Comparison of ENCODE assay signal across 29 cellular contexts in the genomic region with DNA sequence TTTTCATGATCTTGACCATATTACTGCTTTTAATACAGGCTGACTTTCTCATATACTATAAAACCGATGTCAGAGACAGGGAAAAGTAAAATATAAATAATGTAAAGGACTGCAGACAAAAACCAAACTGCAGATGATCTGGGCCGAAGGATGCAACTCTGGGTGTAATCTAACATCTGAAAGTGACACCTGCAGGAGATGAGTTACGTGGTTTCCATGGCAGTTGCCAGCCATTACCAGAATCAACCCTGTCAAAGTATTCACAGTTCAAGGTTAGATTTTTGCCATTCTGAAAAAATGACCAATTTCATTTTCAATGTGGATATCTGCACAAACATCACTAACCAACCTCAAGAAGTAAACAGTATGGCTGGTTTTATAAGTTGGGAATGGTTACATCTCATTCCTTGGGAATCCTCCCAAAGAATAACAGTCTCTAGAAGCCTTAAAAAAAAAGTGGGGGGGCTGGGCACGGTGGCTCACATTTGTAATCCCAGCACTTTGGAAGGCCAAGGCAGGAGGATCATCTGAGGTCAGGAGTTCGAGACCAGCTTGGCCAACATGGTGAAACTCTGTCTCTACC.
"Had no signal": no experiment of that assay in that cellular context is flagged by ENCODE, and none has a peak within 500 bp of the region (broad histone marks: within the 10 kb centered on the region; RNA-seq: fewer than 3 reads in every experiment).

No MANE protein-coding gene starts in this region.

- H3K4me1 Mint-ChIP-seq: activated CD4-positive, alpha-beta T cell treated with anti-CD3 and anti-CD28 coated beads, Interleukin-2, amount 10 ng/mL, durations not matched to agents 24 days and 14 days; brain had no signal

- H3K27ac ChIP-seq: PC-9, RWPE1, SJCRH30, SK-N-MC had no signal

- H3K27ac Mint-ChIP-seq: activated CD4-positive, alpha-beta T cell treated with anti-CD3 and anti-CD28 coated beads, Interleukin-2, amount 10 ng/mL, durations not matched to agents 24 days and 14 days; activated CD8-positive, alpha-beta T cell treated with anti-CD3 and anti-CD28 coated beads for 36 hours; activated naive CD4-positive, alpha-beta T cell treated with anti-CD3 and anti-CD28 coated beads for 36 hours; activated naive CD4-positive, alpha-beta T cell treated with anti-CD3 and anti-CD28 coated beads, Interleukin-2, amount 50 U/mL, for 72 hours; activated T-helper 1 cell treated with anti-CD3 and anti-CD28 coated beads, Interleukin-12 subunit alpha, Interleukin-12 subunit beta, Interleukin-2, Interleukin-4 antibody, amounts not matched to agents 30 ng/mL and 10 ng/mL and 1 ng/mL, durations not matched to agents 14 hours and 24 hours and 36 hours had no signal

- H3K9me3 Mint-ChIP-seq: activated CD4-positive, alpha-beta T cell treated with anti-CD3 and anti-CD28 coated beads, Interleukin-2, amount 10 ng/mL, durations not matched to agents 24 days and 14 days; activated CD8-positive, alpha-beta T cell treated with anti-CD3 and anti-CD28 coated beads for 36 hours; activated naive CD4-positive, alpha-beta T cell treated with anti-CD3 and anti-CD28 coated beads for 36 hours; activated naive CD4-positive, alpha-beta T cell treated with anti-CD3 and anti-CD28 coated beads, Interleukin-2, amount 50 U/mL, for 72 hours; activated T-cell treated with anti-CD3 and anti-CD28 coated beads, Interleukin-2, amount 50 U/mL, for 4 hours; activated T-helper 1 cell treated with anti-CD3 and anti-CD28 coated beads, Interleukin-12 subunit alpha, Interleukin-12 subunit beta, Interleukin-2, Interleukin-4 antibody, amounts not matched to agents 30 ng/mL and 10 ng/mL and 1 ng/mL, durations not matched to agents 14 hours and 24 hours and 36 hours; brain had no signal

- H3K27me3 ChIP-seq: SJCRH30 had no signal

- H3K9me3 ChIP-seq: SJCRH30 had no signal

- DNase-seq: activated CD4-positive, alpha-beta T cell treated with anti-CD3 and anti-CD28 coated beads, Interleukin-2, amount 10 ng/mL, durations not matched to agents 24 days and 14 days; activated CD4-positive, alpha-beta T cell treated with anti-CD3 and anti-CD28 coated beads, Interleukin-2, amount 50 U/mL, for 4 hours; activated CD8-positive, alpha-beta T cell treated with anti-CD3 and anti-CD28 coated beads for 36 hours; activated gamma-delta T cell treated with Interleukin-2 at 50 U/mL for 16 hours; activated naive CD4-positive, alpha-beta T cell treated with anti-CD3 and anti-CD28 coated beads for 36 hours; activated T-cell treated with anti-CD3 and anti-CD28 coated beads for 4 hours; activated T-cell treated with anti-CD3 and anti-CD28 coated beads, Interleukin-2, amount 50 U/mL, for 4 hours; anterior cingulate cortex; central memory CD4-positive, alpha-beta T cell; Karpas-422; NCI-H1048; NCI-H1105 treated with DMSO at 0.1 percent for 48 hours; NCI-H1436; NCI-H1694; NCI-H1930; NCI-H2081 treated with DMSO at 0.1 percent for 48 hours; NCI-H226; NCI-H446 treated with DMSO at 0.1 percent for 48 hours; NCI-H69; NK-92 treated with Interleukin-12 subunit alpha and Interleukin-12 subunit beta, amount 100 ng/mL, for 24 hours; PC-9; SHP77; SJCRH30; T1000 had no signal

- H3K27me3 Mint-ChIP-seq: activated CD4-positive, alpha-beta T cell treated with anti-CD3 and anti-CD28 coated beads, Interleukin-2, amount 10 ng/mL, durations not matched to agents 24 days and 14 days; activated CD8-positive, alpha-beta T cell treated with anti-CD3 and anti-CD28 coated beads for 36 hours had no signal

- H3K4me3 Mint-ChIP-seq: activated CD4-positive, alpha-beta T cell treated with anti-CD3 and anti-CD28 coated beads, Interleukin-2, amount 10 ng/mL, durations not matched to agents 24 days and 14 days; activated CD8-positive, alpha-beta T cell treated with anti-CD3 and anti-CD28 coated beads for 36 hours; activated naive CD4-positive, alpha-beta T cell treated with anti-CD3 and anti-CD28 coated beads for 36 hours; activated T-cell treated with anti-CD3 and anti-CD28 coated beads, Interleukin-2, amount 50 U/mL, for 4 hours; activated T-helper 1 cell treated with anti-CD3 and anti-CD28 coated beads, Interleukin-12 subunit alpha, Interleukin-12 subunit beta, Interleukin-2, Interleukin-4 antibody, amounts not matched to agents 30 ng/mL and 10 ng/mL and 1 ng/mL, durations not matched to agents 14 hours and 24 hours and 36 hours; brain had no signal

- H3K4me3 ChIP-seq: PC-9, SJCRH30, SK-N-MC had no signal
